Comparison of ENCODE assay signal across 1 cellular context in genomic region chr6:85462673-85463072, GRCh38.
TF ChIP-seq lines count a peak whose summit lies in the region.

No MANE protein-coding gene starts in this region.

TF ChIP-seq in IMR-90, 13 proteins besides CTCF, POLR2A, EP300 and RAD21 (continued from another document):
- no peak for TF ChIP-seq MAFK (IDR thresholded peaks at IDR 0.05; ENCODE audit: low read depth, low read length)
- TF ChIP-seq BHLHE40 (IDR thresholded peaks at IDR 0.05; ENCODE audit: low read depth, low read length), result no peak
- TF ChIP-seq SMC3 (IDR thresholded peaks at IDR 0.05; ENCODE audit: low read depth, low read length), result no peak
- TF ChIP-seq, protein P1, sequence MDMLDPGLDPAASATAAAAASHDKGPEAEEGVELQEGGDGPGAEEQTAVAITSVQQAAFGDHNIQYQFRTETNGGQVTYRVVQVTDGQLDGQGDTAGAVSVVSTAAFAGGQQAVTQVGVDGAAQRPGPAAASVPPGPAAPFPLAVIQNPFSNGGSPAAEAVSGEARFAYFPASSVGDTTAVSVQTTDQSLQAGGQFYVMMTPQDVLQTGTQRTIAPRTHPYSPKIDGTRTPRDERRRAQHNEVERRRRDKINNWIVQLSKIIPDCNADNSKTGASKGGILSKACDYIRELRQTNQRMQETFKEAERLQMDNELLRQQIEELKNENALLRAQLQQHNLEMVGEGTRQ (IDR thresholded peaks at IDR 0.05; ENCODE audit: low read depth, low read length), result no peak
- no peak for TF ChIP-seq NFE2L2 (IDR thresholded peaks at IDR 0.05; ENCODE audit: low read depth, low read length)
- TF ChIP-seq, protein P2, sequence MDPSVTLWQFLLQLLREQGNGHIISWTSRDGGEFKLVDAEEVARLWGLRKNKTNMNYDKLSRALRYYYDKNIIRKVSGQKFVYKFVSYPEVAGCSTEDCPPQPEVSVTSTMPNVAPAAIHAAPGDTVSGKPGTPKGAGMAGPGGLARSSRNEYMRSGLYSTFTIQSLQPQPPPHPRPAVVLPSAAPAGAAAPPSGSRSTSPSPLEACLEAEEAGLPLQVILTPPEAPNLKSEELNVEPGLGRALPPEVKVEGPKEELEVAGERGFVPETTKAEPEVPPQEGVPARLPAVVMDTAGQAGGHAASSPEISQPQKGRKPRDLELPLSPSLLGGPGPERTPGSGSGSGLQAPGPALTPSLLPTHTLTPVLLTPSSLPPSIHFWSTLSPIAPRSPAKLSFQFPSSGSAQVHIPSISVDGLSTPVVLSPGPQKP (IDR thresholded peaks at IDR 0.05; ENCODE audit: borderline replicate concordance, low read depth, low read length), result no peak
- TF ChIP-seq RCOR1 (IDR thresholded peaks at IDR 0.05; ENCODE audit: insufficient replicate concordance, low read length), result no peak
